In genomic region chr1:112532074-112532473, GRCh38 we compare ENCODE assay signal across 1 cellular context.
TF ChIP-seq lines count a peak whose summit lies in the region.

No MANE protein-coding gene starts in this region.

TF ChIP-seq in IMR-90, 13 proteins besides CTCF, POLR2A, EP300 and RAD21 (continued from another document):
- TF ChIP-seq BHLHE40 (IDR thresholded peaks at IDR 0.05; ENCODE audit: low read depth, low read length) (no peak), MXI1 (IDR thresholded peaks at IDR 0.05; ENCODE audit: borderline replicate concordance, low read depth, low read length) (no peak), CHD1 (IDR thresholded peaks at IDR 0.05; ENCODE audit: low read depth, low read length) (no peak), USF2 (IDR thresholded peaks at IDR 0.05; ENCODE audit: low read depth, low read length) (no peak), RFX5 (IDR thresholded peaks at IDR 0.05; ENCODE audit: low read depth, low read length) (no peak), SMC3 (IDR thresholded peaks at IDR 0.05; ENCODE audit: low read depth, low read length) (no peak), MAZ (IDR thresholded peaks at IDR 0.05; ENCODE audit: borderline replicate concordance, low read depth, low read length) (no peak), FOS (IDR thresholded peaks at IDR 0.05; ENCODE audit: low read depth, low read length) (no peak)
